9 cellular contexts compared by ENCODE assay signal in genomic region chr10:103853428-103854264, GRCh38. TPM values are rescaled to one million over a fixed set of nuclear protein-coding genes. Genes with fewer than 3 reads are reported as not detected.
A peak's percentile ranks its signal among the peaks of the same experiment; 100 is the strongest.
DNase-seq lines count a peak whose midpoint lies in the region; ATAC-seq and TF ChIP-seq lines count a peak whose summit lies in the region.
"Had no signal": no experiment of that assay in that cellular context is flagged by ENCODE, and none has a peak within 500 bp of the region (broad histone marks: within the 10 kb centered on the region; RNA-seq: fewer than 3 reads in every experiment).

No MANE protein-coding gene starts in this region.

- intact Hi-C loops in heart right ventricle (cut with DNase I), result loop anchor here in 7 of 10 donors (5.0 to 10.0 kb wide), 6 partner anchors 41 to 259 kb away; no protein-coding TSS in a partner anchor
- intact Hi-C loops in left cardiac atrium (cut with DNase I), result loop anchor here (10.0 kb wide), 2 partner anchors 69 to 79 kb away; no protein-coding TSS in a partner anchor
- intact Hi-C loops in vagina (cut with DNase I), result no loop called here

- no peak for TF ChIP-seq POLR2A in vagina (IDR thresholded peaks at IDR 0.05)

- ATAC-seq in heart right ventricle, result peak in 2 of 8 donors; percentile 0 to 1
- ATAC-seq in left cardiac atrium, result no peak
- no peak for ATAC-seq in GM19452 (IDR thresholded peaks at IDR 0.05; ENCODE audit: unreplicated experiment)

- H3K4me3 ChIP-seq in heart right ventricle, result peak overlapping the region in 9 of 10 donors; percentile 55 to 94 (median 86)
- peak overlapping the region; percentile 53 to 74 for H3K4me3 ChIP-seq in muscle layer of duodenum (ENCODE audit: low read depth in 1 of 2, low read length in 2 of 2)
- H3K4me3 ChIP-seq in vagina, result peak overlapping the region; percentile 63 to 84

- WGBS in heart right ventricle, 2 donors, result 41 to 42% methylated on average over 9 of the region's 9 CpGs

- no peaks in the 10 kb centered on the region for H3K9me3 ChIP-seq in heart right ventricle
- H3K9me3 ChIP-seq in muscle layer of duodenum (ENCODE audit: control insufficient read depth in 1 of 2, low read length in 2 of 2), result no peaks in the 10 kb centered on the region
- no peaks in the 10 kb centered on the region for H3K9me3 ChIP-seq in vagina

- H3K27me3 ChIP-seq in heart right ventricle (peaks cover 0 to 24% (median 0%) of the 10 kb centered on the region in 7 donors), muscle layer of duodenum (ENCODE audit: low read depth, low read length) (no peaks in the 10 kb centered on the region), vagina (no peaks in the 10 kb centered on the region)

- no peaks in the 10 kb centered on the region for H3K36me3 ChIP-seq in heart right ventricle
- H3K36me3 ChIP-seq in muscle layer of duodenum (ENCODE audit: control insufficient read depth in 1 of 2, insufficient read depth in 2 of 2, low read length in 2 of 2), result no peaks in the 10 kb centered on the region
- no peaks in the 10 kb centered on the region for H3K36me3 ChIP-seq in vagina

- DNase-seq in heart right ventricle, result no peak
- DNase-seq in left cardiac atrium, result no peak
- peak; percentile 36 for DNase-seq in cerebellar cortex (ENCODE audit: low spot score)
- DNase-seq in vagina (ENCODE audit: extremely low spot score in 2 of 2), result no peak
- DNase-seq in 8988T, result no peak
- DNase-seq in amniotic stem cell (lab: John Stamatoyannopoulos, UW), result no peak
- DNase-seq: erythroblast had no signal

- H3K4me1 ChIP-seq in heart right ventricle (peaks cover 30 to 73% (median 65%) of the 10 kb centered on the region in 9 donors), muscle layer of duodenum (ENCODE audit: control insufficient read depth in 1 of 2, insufficient read depth in 2 of 2, low read length in 2 of 2) (peaks cover 27 to 34% of the 10 kb centered on the region in 2 donors), vagina (peaks cover 73% of the 10 kb centered on the region)

- TF ChIP-seq CTCF in heart right ventricle (IDR thresholded peaks at IDR 0.05) (no peak), vagina (IDR thresholded peaks at IDR 0.05) (no peak)

- peak overlapping the region in 9 of 10 donors; percentile 70 to 91 (median 86) for H3K27ac ChIP-seq in heart right ventricle
- H3K27ac ChIP-seq in muscle layer of duodenum (ENCODE audit: low read length), result peak overlapping the region; percentile 73
- H3K27ac ChIP-seq in vagina, result peak overlapping the region; percentile 84

RNA-seq across cellular contexts. Expression of gene SH3PXD2A, which starts 1.7 kb away (rescaled TPM):
- 10 to 100 TPM; 30.6 to 44.9 (median 36.0) TPM for total RNA-seq in heart right ventricle
- polyA plus RNA-seq in heart right ventricle, result 10 to 100 TPM in 1 of 2 donors, 1 to 10 TPM in 1; 6.9 to 14.2 TPM
- 10 to 100 TPM; 24.6 to 27.7 TPM for total RNA-seq in left cardiac atrium
- 56.2 TPM for total RNA-seq in vagina
